In the genomic region with DNA sequence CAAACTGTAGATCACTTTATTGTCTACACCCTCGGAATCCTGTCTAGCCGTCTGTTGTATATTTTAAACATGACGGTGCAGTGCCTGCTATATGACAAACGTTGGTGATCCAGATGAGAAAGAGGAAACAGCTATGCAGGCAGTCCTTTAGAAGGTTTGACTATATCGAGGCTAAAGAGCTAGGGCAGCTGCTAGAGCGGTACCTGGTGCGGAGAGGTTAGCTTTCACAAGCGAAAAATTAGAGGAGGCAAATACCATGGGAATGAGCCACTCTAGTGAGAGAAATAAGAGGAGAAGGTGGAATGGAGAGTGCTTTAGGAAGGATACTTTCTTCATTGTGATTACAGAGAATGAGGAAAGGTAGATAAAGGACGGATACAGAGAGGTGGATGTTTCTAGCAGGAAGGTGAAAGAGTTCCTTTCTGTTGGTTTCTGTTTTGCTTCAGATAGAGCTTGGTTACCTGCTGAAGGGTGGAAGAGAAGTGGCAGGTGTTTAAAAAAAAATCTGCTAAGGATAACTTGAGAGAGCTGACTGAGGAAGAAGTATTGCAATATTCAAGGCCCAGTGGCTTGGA, we compare ENCODE assay signal across 8 cellular contexts. TPM values are rescaled to one million over a fixed set of nuclear protein-coding genes. Genes with fewer than 3 reads are reported as not detected.
DNase-seq lines count a peak whose midpoint lies in the region; ATAC-seq and TF ChIP-seq lines count a peak whose summit lies in the region.

No MANE protein-coding gene starts in this region.

- no peaks in the 10 kb centered on the region for H3K27me3 ChIP-seq in cardiac muscle cell

- peaks cover 8% of the 10 kb centered on the region for H3K4me1 ChIP-seq in cardiac muscle cell (ENCODE audit: low read depth)

- no peaks in the 10 kb centered on the region for H3K9me3 ChIP-seq in cardiac muscle cell (ENCODE audit: low read depth)

- H3K4me3 ChIP-seq in cardiac muscle cell (peak overlapping the region; percentile 58), astrocyte of the spinal cord (ENCODE audit: low read depth, low read length) (peak overlapping the region; percentile 74)

- TF ChIP-seq CTCF in cardiac muscle cell (IDR thresholded peaks at IDR 0.05; ENCODE audit: low read depth, low read length): no peak
- TF ChIP-seq CTCF in astrocyte of the spinal cord (IDR thresholded peaks at IDR 0.05; ENCODE audit: low read depth, low read length): no peak
- TF ChIP-seq CTCF in GM13976 (IDR thresholded peaks at IDR 0.05; ENCODE audit: borderline replicate concordance, control extremely low read depth, extremely low read depth, insufficient read depth, missing control alignments): no peak

- peak; percentile 15 for ATAC-seq in left colon
- no peak for ATAC-seq in HG03280 (IDR thresholded peaks at IDR 0.05; ENCODE audit: unreplicated experiment)

- in situ Hi-C loops in astrocyte of the spinal cord (cut with HindIII; ENCODE audit: low sequenced_read_pairs): no loop called here
- in situ Hi-C loops in GM13976 (cut with MboI; ENCODE audit: low sequenced_read_pairs, unreplicated experiment): no loop called here

- H3K36me3 ChIP-seq in cardiac muscle cell: no peaks in the 10 kb centered on the region

- intact Hi-C loops in cardiac septum (cut with DNase I) (loop anchor here (5.0 kb wide), 1 partner anchor 1029 kb away; no protein-coding TSS in a partner anchor), left colon (cut with DNase I, micrococcal nuclease) (no loop called here)

- peak; percentile 21 to 23 for DNase-seq in cardiac muscle cell (ENCODE audit: low read depth in 1 of 2, low spot score in 1 of 2)
- DNase-seq in cardiac septum (ENCODE audit: low spot score): no peak
- DNase-seq in NCI-H2029 treated with DMSO at 0.1 percent for 48 hours (lab: John Stamatoyannopoulos, UW): peak; percentile 37
- no peak for DNase-seq in astrocyte of the spinal cord (ENCODE audit: low read depth, low spot score)
- peak in 1 of 2 donors; percentile 29 for DNase-seq in left colon
- peak in 1 of 49 donors; percentile 27 for DNase-seq in substantia nigra (lab: John Stamatoyannopoulos, UW)
- no peak for DNase-seq in GM13976 (ENCODE audit: low spot score)

- H3K27ac ChIP-seq in cardiac muscle cell (peak overlapping the region; percentile 93), substantia nigra (ENCODE audit: low read depth, low read length, poor library complexity, severe bottlenecking) (peak overlapping the region; percentile 93)

RNA-seq across cellular contexts. Expression of a gene that starts 1.0 kb away (rescaled TPM):
- total RNA-seq in cardiac muscle cell (20.7 and 22.9 TPM in 2 replicates), cardiac septum (27.3 TPM), left colon (10 to 100 TPM; 19.5 to 30.9 TPM)
- 18.3 and 19.0 TPM in 2 replicates for polyA plus RNA-seq in cardiac muscle cell

Comparison
In these comparisons a context has a peak if more than half of its experiments do, and no peak if none do; other contexts are left out.
1. DNase-seq: peak in cardiac muscle cell (2 of 2) and NCI-H2029 treated with DMSO at 0.1 percent for 48 hours (single experiment); none in cardiac septum (single experiment), astrocyte of the spinal cord (single experiment) and GM13976 (single experiment).